In genomic region chr9:38339496-38339895, GRCh38 we compare ENCODE assay signal across 1 cellular context.
TF ChIP-seq lines count a peak whose summit lies in the region.

No MANE protein-coding gene starts in this region.

TF ChIP-seq in IMR-90, 13 proteins besides CTCF, POLR2A, EP300 and RAD21 (continued from another document):
- TF ChIP-seq ELK1 (IDR thresholded peaks at IDR 0.05; ENCODE audit: borderline replicate concordance, low read depth, low read length): no peak
- no peak for TF ChIP-seq MAZ (IDR thresholded peaks at IDR 0.05; ENCODE audit: borderline replicate concordance, low read depth, low read length)
- TF ChIP-seq, protein P1, sequence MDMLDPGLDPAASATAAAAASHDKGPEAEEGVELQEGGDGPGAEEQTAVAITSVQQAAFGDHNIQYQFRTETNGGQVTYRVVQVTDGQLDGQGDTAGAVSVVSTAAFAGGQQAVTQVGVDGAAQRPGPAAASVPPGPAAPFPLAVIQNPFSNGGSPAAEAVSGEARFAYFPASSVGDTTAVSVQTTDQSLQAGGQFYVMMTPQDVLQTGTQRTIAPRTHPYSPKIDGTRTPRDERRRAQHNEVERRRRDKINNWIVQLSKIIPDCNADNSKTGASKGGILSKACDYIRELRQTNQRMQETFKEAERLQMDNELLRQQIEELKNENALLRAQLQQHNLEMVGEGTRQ (IDR thresholded peaks at IDR 0.05; ENCODE audit: low read depth, low read length): no peak
